ENCODE assay signal across 9 cellular contexts in genomic region chr12:6430124-6430989, GRCh38. TPM values are rescaled to one million over a fixed set of nuclear protein-coding genes. Genes with fewer than 3 reads are reported as not detected.
DNase-seq lines count a peak whose midpoint lies in the region; ATAC-seq and TF ChIP-seq lines count a peak whose summit lies in the region.
"Had no signal": no experiment of that assay in that cellular context is flagged by ENCODE, and none has a peak within 500 bp of the region (broad histone marks: within the 10 kb centered on the region; RNA-seq: fewer than 3 reads in every experiment).

No MANE protein-coding gene starts in this region.

- peaks cover 60% of the 10 kb centered on the region for H3K4me1 Mint-ChIP-seq in T-helper 2 cell treated with Interferon-gamma antibody and Interleukin-4, amounts not matched to agents 5 μg/mL and 100 μg/mL, for 36 hours (ENCODE audit: low read depth)

- H3K36me3 ChIP-seq in SJSA1 = no peaks in the 10 kb centered on the region
- H3K36me3 ChIP-seq: cardiac muscle cell had no signal

- H3K4me1 ChIP-seq in SJSA1 (replicated peaks) = peaks cover 24% of the 10 kb centered on the region

- no peaks in the 10 kb centered on the region for H3K36me3 Mint-ChIP-seq in T-helper 2 cell treated with Interferon-gamma antibody and Interleukin-4, amounts not matched to agents 5 μg/mL and 100 μg/mL, for 36 hours (ENCODE audit: low read depth)

- CTCF ChIA-PET in GM10248 (lab: Yijun Ruan, JAX) = no interaction called here

- H3K4me3 Mint-ChIP-seq in T-helper 2 cell treated with Interferon-gamma antibody and Interleukin-4, amounts not matched to agents 5 μg/mL and 100 μg/mL, for 36 hours = peak overlapping the region; percentile 43

- H3K9me3 ChIP-seq in SJSA1 (replicated peaks) = no peaks in the 10 kb centered on the region

- DNase-seq in T-helper 2 cell treated with Interferon-gamma antibody and Interleukin-4, amounts not matched to agents 5 μg/mL and 100 μg/mL, for 36 hours (ENCODE audit: low spot score) = peak; percentile 62
- DNase-seq in T-helper 2 cell (no peak), SJSA1 (ENCODE audit: low read depth in 1 of 2, low spot score in 2 of 2) (peak; percentile 90 to 94), T47D (ENCODE audit: low read depth in 1 of 2, low spot score in 1 of 2) (peak; percentile 2 to 30), left colon (peak; percentile 80 to 87), GM10248 (ENCODE audit: extremely low spot score) (no peak)
- DNase-seq in stimulated activated CD4-positive, alpha-beta T cell treated with anti-CD3 and anti-CD28 coated beads, Interleukin-2, amount 100 ng/mL, for 24 hours = peak; percentile 61 to 75

- ATAC-seq in left colon (peak; percentile 89), HG03521 (IDR thresholded peaks at IDR 0.05; ENCODE audit: unreplicated experiment) (no peak)

- peak overlapping the region; percentile 52 for H3K27ac Mint-ChIP-seq in T-helper 2 cell treated with Interferon-gamma antibody and Interleukin-4, amounts not matched to agents 5 μg/mL and 100 μg/mL, for 36 hours

- TF ChIP-seq CTCF in GM10248 (IDR thresholded peaks at IDR 0.05; ENCODE audit: control extremely low read depth, extremely low read depth, low read depth, missing control alignments) = no peak

- no peaks in the 10 kb centered on the region for H3K27me3 Mint-ChIP-seq in T-helper 2 cell treated with Interferon-gamma antibody and Interleukin-4, amounts not matched to agents 5 μg/mL and 100 μg/mL, for 36 hours (ENCODE audit: low read depth)

- no peaks in the 10 kb centered on the region for H3K9me3 Mint-ChIP-seq in T-helper 2 cell treated with Interferon-gamma antibody and Interleukin-4, amounts not matched to agents 5 μg/mL and 100 μg/mL, for 36 hours

- POLR2A ChIA-PET in GM10248 (lab: Yijun Ruan, JAX) = no interaction called here

- H3K27ac ChIP-seq in SJSA1 = peak overlapping the region; percentile 91
- H3K27ac ChIP-seq: cardiac muscle cell had no signal

- intact Hi-C loops in left colon (cut with DNase I, micrococcal nuclease) = no loop called here

- H3K27me3 ChIP-seq in SJSA1 (replicated peaks) = no peaks in the 10 kb centered on the region
- H3K27me3 ChIP-seq: cardiac muscle cell had no signal

- in situ Hi-C loops in T47D (cut with HindIII; ENCODE audit: low pct_unique_long_range_greater_than_20kb, low sequenced_read_pairs) = no loop called here

- peak overlapping the region; percentile 12 for H3K4me3 ChIP-seq in SJSA1
- H3K4me3 ChIP-seq: cardiac muscle cell had no signal

RNA-seq across cellular contexts. Expression of gene CD27, which starts 14.4 kb away (rescaled TPM):
- not detected in 2 replicates for total RNA-seq in SJSA1 (2014; rRNA removed; shearing (Covaris generic))
- 1 to 10 TPM; 1.3 to 4.4 TPM for total RNA-seq in left colon
- total RNA-seq: cardiac muscle cell had no signal

RNA-seq across cellular contexts. Expression of gene TAPBPL, which starts 21.5 kb away (rescaled TPM):
- 1.1 and 5.4 TPM in 2 replicates for total RNA-seq in SJSA1 (2014; rRNA removed; shearing (Covaris generic))
- 10 to 100 TPM; 51.2 to 74.2 TPM for total RNA-seq in left colon

RNA-seq across cellular contexts. Expression of gene VAMP1, which starts 40.1 kb away (rescaled TPM):
- 2.4 and 6.4 TPM in 2 replicates for total RNA-seq in SJSA1 (2014; rRNA removed; shearing (Covaris generic))
- 1 to 10 TPM; 4.2 to 6.3 TPM for total RNA-seq in left colon

RNA-seq across cellular contexts. Expression of gene LTBR, which starts 46.4 kb away (rescaled TPM):
- total RNA-seq in SJSA1 (2014; rRNA removed; shearing (Covaris generic)) = 102 and 106 TPM in 2 replicates
- total RNA-seq in left colon = 100 to 1,000 TPM; 120 to 129 TPM

RNA-seq across cellular contexts. Expression of gene SCNN1A, which starts 55.0 kb away (rescaled TPM):
- total RNA-seq in SJSA1 (2014; rRNA removed; shearing (Covaris generic)) = 0.18 and 4.7 TPM in 2 replicates
- total RNA-seq in left colon = 100 to 1,000 TPM; 289 to 459 TPM

Comparison
In these comparisons a context has a peak if more than half of its experiments do, and no peak if none do; other contexts are left out.
1. DNase-seq: peak in T-helper 2 cell treated with Interferon-gamma antibody and Interleukin-4, amounts not matched to agents 5 μg/mL and 100 μg/mL, for 36 hours (single experiment), SJSA1 (2 of 2), T47D (2 of 2), left colon (2 of 2) and stimulated activated CD4-positive, alpha-beta T cell treated with anti-CD3 and anti-CD28 coated beads, Interleukin-2, amount 100 ng/mL, for 24 hours (2 of 2); none in T-helper 2 cell (0 of 5) and GM10248 (single experiment).